ENCODE assay signal across 14 cellular contexts in genomic region chr13:51261610-51262249, GRCh38. TPM values are rescaled to one million over a fixed set of nuclear protein-coding genes. Genes with fewer than 3 reads are reported as not detected.
DNase-seq lines count a peak whose midpoint lies in the region; ATAC-seq and TF ChIP-seq lines count a peak whose summit lies in the region.
"Had no signal": no experiment of that assay in that cellular context is flagged by ENCODE, and none has a peak within 500 bp of the region (broad histone marks: within the 10 kb centered on the region; RNA-seq: fewer than 3 reads in every experiment).

No MANE protein-coding gene starts in this region.

- H3K27me3 Mint-ChIP-seq in neural progenitor cell (ENCODE audit: insufficient read depth, low read depth) = no peaks in the 10 kb centered on the region

- H2AFZ ChIP-seq in neural progenitor cell (replicated peaks) = no peak overlapping the region

- no peak overlapping the region for H3K9ac ChIP-seq in neural progenitor cell
- H3K9ac ChIP-seq: BLaER1 treated with 17β-estradiol and CSF1 and Interleukin-3, amounts not matched to agents 10 nM and 100 nM had no signal

- peak overlapping the region; percentile 38 for H3K4me2 ChIP-seq in neural progenitor cell
- H3K4me2 ChIP-seq: BLaER1 treated with 17β-estradiol and CSF1 and Interleukin-3, amounts not matched to agents 10 nM and 100 nM had no signal

- H3K4me3 Mint-ChIP-seq in neural progenitor cell = no peak overlapping the region

- H3K79me2 ChIP-seq in neural progenitor cell (ENCODE audit: low read depth) = peaks cover 49% of the 10 kb centered on the region

- intact Hi-C loops in left ventricle myocardium inferior (cut with micrococcal nuclease) (no loop called here), mucosa of descending colon (cut with DNase I, micrococcal nuclease) (no loop called here)

- no peak for ATAC-seq in mucosa of descending colon

- H3K36me3 Mint-ChIP-seq in neural progenitor cell = peaks cover 19% of the 10 kb centered on the region

- peaks cover 26% of the 10 kb centered on the region for H3K4me1 Mint-ChIP-seq in neural progenitor cell

- in situ Hi-C loops in G401 (cut with HindIII; ENCODE audit: low sequenced_read_pairs) = no loop called here

- H3K4me3 ChIP-seq in left ventricle myocardium inferior (no peak overlapping the region), neural progenitor cell (no peak overlapping the region), mucosa of descending colon (no peak overlapping the region)
- H3K4me3 ChIP-seq: BLaER1 treated with 17β-estradiol and CSF1 and Interleukin-3, amounts not matched to agents 10 nM and 100 nM had no signal

- H3F3A ChIP-seq in neural progenitor cell (ENCODE audit: low read depth) = peaks cover 17% of the 10 kb centered on the region

- H3K27ac ChIP-seq in left ventricle myocardium inferior (replicated peaks) (peak overlapping the region; percentile 79), neural progenitor cell (peak overlapping the region; percentile 86)
- H3K27ac ChIP-seq: BLaER1 treated with 17β-estradiol and CSF1 and Interleukin-3, amounts not matched to agents 10 nM and 100 nM had no signal

- DNase-seq in G401 (ENCODE audit: low spot score) (peak; percentile 77), cerebellum (ENCODE audit: low spot score) (peak; percentile 50), left ventricle myocardium inferior (no peak), neural progenitor cell (ENCODE audit: low spot score) (no peak), activated gamma-delta T cell treated with Interleukin-2 at 50 U/mL for 16 hours (no peak), amniotic stem cell (lab: John Stamatoyannopoulos, UW) (no peak), SHP77 (lab: John Stamatoyannopoulos, UW) (no peak), mucosa of descending colon (no peak)
- DNase-seq: 8988T, DMS 273 treated with DMSO at 0.1 percent for 48 hours, NCI-H1436 treated with DMSO at 0.1 percent for 48 hours, NCI-H2081, NCI-H510A treated with DMSO at 0.1 percent for 48 hours had no signal

- H4K20me1 ChIP-seq in neural progenitor cell (ENCODE audit: low read depth) = peaks cover 33% of the 10 kb centered on the region
- H4K20me1 ChIP-seq: BLaER1 treated with 17β-estradiol and CSF1 and Interleukin-3, amounts not matched to agents 10 nM and 100 nM had no signal

- no peak for TF ChIP-seq CTCF in left ventricle myocardium inferior (IDR thresholded peaks at IDR 0.05; ENCODE audit: borderline replicate concordance)
- TF ChIP-seq CTCF in neural progenitor cell (IDR thresholded peaks at IDR 0.05) = no peak
- no peak for TF ChIP-seq CTCF in mucosa of descending colon (IDR thresholded peaks at IDR 0.05)

- H3K36me3 ChIP-seq in left ventricle myocardium inferior = peaks cover 18% of the 10 kb centered on the region
- H3K36me3 ChIP-seq in neural progenitor cell = peaks cover 7% of the 10 kb centered on the region
- H3K36me3 ChIP-seq in mucosa of descending colon (ENCODE audit: low read depth) = no peaks in the 10 kb centered on the region
- H3K36me3 ChIP-seq: BLaER1 treated with 17β-estradiol and CSF1 and Interleukin-3, amounts not matched to agents 10 nM and 100 nM had no signal

- no peak overlapping the region for H3K27ac Mint-ChIP-seq in neural progenitor cell

- H3K4me1 ChIP-seq in left ventricle myocardium inferior = peaks cover 63% of the 10 kb centered on the region
- peaks cover 26% of the 10 kb centered on the region for H3K4me1 ChIP-seq in neural progenitor cell
- H3K4me1 ChIP-seq in mucosa of descending colon (ENCODE audit: low read depth) = no peaks in the 10 kb centered on the region

- no peaks in the 10 kb centered on the region for H3K27me3 ChIP-seq in left ventricle myocardium inferior (ENCODE audit: low read depth)
- no peaks in the 10 kb centered on the region for H3K27me3 ChIP-seq in neural progenitor cell
- H3K27me3 ChIP-seq: BLaER1 treated with 17β-estradiol and CSF1 and Interleukin-3, amounts not matched to agents 10 nM and 100 nM had no signal

- H3K9me3 ChIP-seq in left ventricle myocardium inferior (replicated peaks) (no peaks in the 10 kb centered on the region), neural progenitor cell (ENCODE audit: low read depth) (no peaks in the 10 kb centered on the region), mucosa of descending colon (no peaks in the 10 kb centered on the region)
- H3K9me3 ChIP-seq: BLaER1 treated with 17β-estradiol and CSF1 and Interleukin-3, amounts not matched to agents 10 nM and 100 nM had no signal

- no peaks in the 10 kb centered on the region for H3K9me3 Mint-ChIP-seq in neural progenitor cell

RNA-seq across cellular contexts. Expression of gene FAM124A, which starts 39.5 kb away (rescaled TPM):
- total RNA-seq in G401 (2014; rRNA removed; shearing (Covaris generic)) = 0.49 and 0.95 TPM in 2 replicates
- total RNA-seq in cerebellum (11.7 TPM), left ventricle myocardium inferior (5.7 TPM), neural progenitor cell (ENCODE audit: low replicate concordance) (22.6 and 41.1 TPM in 2 replicates), mucosa of descending colon (10 to 100 TPM in 1 of 3 donors, 1 to 10 TPM in 2; 1.2 to 15.2 (median 2.1) TPM)

Comparison
In these comparisons a context has a peak if more than half of its experiments do, and no peak if none do; other contexts are left out.
1. DNase-seq: peak in G401 (single experiment) and cerebellum (single experiment); none in left ventricle myocardium inferior (single experiment), neural progenitor cell (single experiment), activated gamma-delta T cell treated with Interleukin-2 at 50 U/mL for 16 hours (single experiment), amniotic stem cell (single experiment), SHP77 (0 of 2) and mucosa of descending colon (0 of 3).